12 cellular contexts compared by ENCODE assay signal in genomic region chr4:101807351-101807750, GRCh38. TPM values are rescaled to one million over a fixed set of nuclear protein-coding genes. Genes with fewer than 3 reads are reported as not detected.
DNase-seq lines count a peak whose midpoint lies in the region; ATAC-seq and TF ChIP-seq lines count a peak whose summit lies in the region.
"Had no signal": no experiment of that assay in that cellular context is flagged by ENCODE, and none has a peak within 500 bp of the region (broad histone marks: within the 10 kb centered on the region; RNA-seq: fewer than 3 reads in every experiment).

No MANE protein-coding gene starts in this region.

- H3K4me2 ChIP-seq in BLaER1: peak overlapping the region; percentile 69

- BruUV-seq in A673 (replicated peaks; lab: Mats Ljungman, UMichigan): no TSS peak

- H3K36me3 ChIP-seq in BLaER1 (no peaks in the 10 kb centered on the region), MG63 (no peaks in the 10 kb centered on the region), A673 (ENCODE audit: insufficient read depth, low read length, poor library complexity, severe bottlenecking) (no peaks in the 10 kb centered on the region)

- H3K27me3 ChIP-seq in BLaER1 (no peaks in the 10 kb centered on the region), MG63 (no peaks in the 10 kb centered on the region), A673 (replicated peaks; ENCODE audit: insufficient read depth, low read depth, low read length, poor library complexity) (no peaks in the 10 kb centered on the region)

- CTCF ChIA-PET in A673 (lab: Charles Lee): no interaction called here

- H3K4me1 ChIP-seq in BLaER1 (peaks cover 53% of the 10 kb centered on the region), A673 (ENCODE audit: insufficient read depth, low read length, poor library complexity, severe bottlenecking) (no peaks in the 10 kb centered on the region)

- H3K27ac ChIP-seq in BLaER1: peak overlapping the region; percentile 52
- H3K27ac ChIP-seq in A673 (ENCODE audit: low read depth, low read length, poor library complexity, severe bottlenecking): no peak overlapping the region

- in situ Hi-C loops in KBM-7 (cut with MboI; ENCODE audit: low pct_unique_long_range_greater_than_20kb, low sequenced_read_pairs): no loop called here

- ATAC-seq in GM19463 (IDR thresholded peaks at IDR 0.05; ENCODE audit: unreplicated experiment) (peak; percentile 21), HG03025 (IDR thresholded peaks at IDR 0.05; ENCODE audit: low FRiP score, unreplicated experiment) (peak; percentile 36)

- H3K9ac ChIP-seq in BLaER1: no peak overlapping the region

- H3K9me3 ChIP-seq in BLaER1 (peaks cover 7% of the 10 kb centered on the region), MG63 (no peaks in the 10 kb centered on the region), A673 (ENCODE audit: low read depth, low read length, poor library complexity, severe bottlenecking) (no peaks in the 10 kb centered on the region)

- no peak for DNase-seq in MG63
- no peak for DNase-seq in KBM-7
- DNase-seq in A673 (ENCODE audit: low spot score): no peak
- no peak for DNase-seq in MV-4-11 (lab: John Stamatoyannopoulos, UW)
- DNase-seq: activated gamma-delta T cell treated with Interleukin-2 at 50 U/mL for 16 hours, NCI-H510A, occipital lobe, T1000 had no signal

- peak overlapping the region; percentile 46; the same call in 1 of the 2 replicates for H3K4me3 ChIP-seq in BLaER1
- H3K4me3 ChIP-seq in MG63: no peak overlapping the region
- H3K4me3 ChIP-seq in A673 (ENCODE audit: low read depth, low read length, poor library complexity, severe bottlenecking): no peak overlapping the region

- no peak for TF ChIP-seq CTCF in A673 (conservative IDR thresholded peaks at IDR 0.05; ENCODE audit: low read depth, low read length)

- no peaks in the 10 kb centered on the region for H4K20me1 ChIP-seq in BLaER1

- 0 out of 2 replicates have a peak, but pooled peaks have one; percentile 6 for TF ChIP-seq POLR2A in Raji (IDR thresholded peaks at IDR 0.05; ENCODE audit: insufficient read depth, low read depth, low read length)

- POLR2A ChIA-PET in A673 (lab: Charles Lee; ENCODE audit: low non-redundant PET): no interaction called here

- intact Hi-C loops in A673 (cut with micrococcal nuclease; ENCODE audit: unreplicated experiment): no loop called here

RNA-seq across cellular contexts. Expression of gene BANK1, which starts 16.8 kb away (rescaled TPM):
- total RNA-seq in MG63 (2014; rRNA removed; shearing (Covaris generic); ENCODE audit: low replicate concordance): 1.1 TPM in 1 of 2 replicates, not detected in the other
- total RNA-seq in A673 (2021): not detected in 2 replicates
